ENCODE assay signal across 2 cellular contexts in the genomic region with DNA sequence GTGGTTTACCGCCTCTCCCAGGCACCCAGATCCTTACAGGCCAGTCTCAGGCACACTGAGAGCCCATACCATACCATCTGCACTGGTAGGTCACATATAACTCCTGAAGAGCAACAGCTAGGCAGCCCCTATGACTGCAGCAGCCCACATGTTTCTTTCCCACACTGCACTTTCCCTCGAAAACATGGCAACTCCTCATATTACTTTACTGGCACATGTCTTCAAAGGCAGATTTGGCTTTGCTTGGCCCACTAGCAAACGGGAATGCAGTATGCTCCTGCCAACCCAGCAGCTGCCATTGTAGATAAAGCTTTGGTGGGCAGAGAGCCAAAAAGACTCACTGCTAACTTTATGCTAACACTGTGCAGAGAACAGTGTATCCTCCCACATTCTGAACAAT. TPM values are rescaled to one million over a fixed set of nuclear protein-coding genes. Genes with fewer than 3 reads are reported as not detected.
"Had no signal": no experiment of that assay in that cellular context is flagged by ENCODE, and none has a peak within 500 bp of the region (broad histone marks: within the 10 kb centered on the region; RNA-seq: fewer than 3 reads in every experiment).

No MANE protein-coding gene starts in this region.

RNA-seq across cellular contexts. Expression of gene BPY2C, which starts 56.3 kb away (rescaled TPM):
- total RNA-seq: G401, GM12878 had no signal
